Comparison of ENCODE assay signal across 27 cellular contexts in the genomic region with DNA sequence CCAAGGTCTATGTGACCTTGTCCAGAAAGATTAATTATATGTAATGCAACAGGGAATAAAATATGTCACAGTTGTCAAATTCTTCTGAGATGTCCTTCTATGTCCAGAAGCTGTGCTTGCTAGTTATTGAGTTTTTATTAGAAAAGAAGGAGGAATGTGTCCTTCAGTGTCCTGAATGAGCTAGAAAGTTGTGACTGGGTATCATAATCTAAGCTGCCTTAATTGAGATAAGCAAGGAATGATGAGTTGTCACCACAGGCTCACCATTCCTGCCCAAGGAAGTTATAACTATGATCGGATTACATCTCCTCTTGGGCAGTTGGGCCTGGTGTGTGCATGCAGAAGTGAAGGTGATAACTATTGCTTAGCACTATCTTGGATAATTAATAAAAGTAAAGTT. TPM values are rescaled to one million over a fixed set of nuclear protein-coding genes. Genes with fewer than 3 reads are reported as not detected.
DNase-seq lines count a peak whose midpoint lies in the region; ATAC-seq and TF ChIP-seq lines count a peak whose summit lies in the region.
"Had no signal": no experiment of that assay in that cellular context is flagged by ENCODE, and none has a peak within 500 bp of the region (broad histone marks: within the 10 kb centered on the region; RNA-seq: fewer than 3 reads in every experiment).

No MANE protein-coding gene starts in this region.

- H3K4me3 Mint-ChIP-seq in activated T-cell treated with anti-CD3 and anti-CD28 coated beads, Interleukin-2, amount 50 U/mL, for 72 hours: no peak overlapping the region
- H3K4me3 Mint-ChIP-seq in activated CD8-positive, alpha-beta memory T cell treated with anti-CD3 and anti-CD28 coated beads, Interleukin-2, amount 10 ng/mL, durations not matched to agents 7 days and 5 days: no peak overlapping the region
- H3K4me3 Mint-ChIP-seq: CD4-positive, CD25-positive, alpha-beta regulatory T cell; GM23338; H9 had no signal

- H3K36me3 ChIP-seq in IMR-90 (ENCODE audit: control insufficient read depth, insufficient read depth, low read length): no peaks in the 10 kb centered on the region
- no peaks in the 10 kb centered on the region for H3K36me3 ChIP-seq in mesenchymal stem cell (ENCODE audit: control insufficient read depth in 1 of 2, insufficient read depth in 2 of 2, low read depth in 1 of 2, low read length in 2 of 2)
- H3K36me3 ChIP-seq in prostate gland: no peaks in the 10 kb centered on the region
- H3K36me3 ChIP-seq: BLaER1 had no signal

- DNase-seq in A172 (ENCODE audit: low spot score) (peak; percentile 21), IMR-90 (no peak), mesenchymal stem cell (peak; percentile 15), prostate gland (ENCODE audit: low spot score) (no peak), activated gamma-delta T cell treated with Interleukin-2 at 50 U/mL for 16 hours (no peak)
- DNase-seq in activated T-cell treated with anti-CD3 and anti-CD28 coated beads, Interleukin-2, amount 50 U/mL, for 72 hours: no peak
- DNase-seq in activated CD8-positive, alpha-beta memory T cell treated with anti-CD3 and anti-CD28 coated beads, Interleukin-2, amount 10 ng/mL, durations not matched to agents 7 days and 5 days: no peak
- DNase-seq: 8988T; CD4-positive, CD25-positive, alpha-beta regulatory T cell; DMS153; DND-41; H9; Kasumi-1; MV-4-11; NCI-H1105; NCI-H1930; NCI-H2107; NCI-H446; NCI-H524 treated with DMSO at 0.1 percent for 48 hours; NCI-H774 had no signal

- CTCF ChIA-PET in IMR-90 (lab: Yijun Ruan, JAX): interaction anchor here (1.3 kb wide), 2 partner anchors 11 to 13 kb away, joined by 5 to 7 read pairs; no protein-coding TSS in a partner anchor
- CTCF ChIA-PET in activated CD8-positive, alpha-beta memory T cell treated with anti-CD3 and anti-CD28 coated beads, Interleukin-2, amount 10 ng/mL, durations not matched to agents 7 days and 5 days (lab: Charles Lee): no interaction called here

- H3K27ac ChIP-seq in IMR-90 (ENCODE audit: insufficient read depth, low read length): no peak overlapping the region
- H3K27ac ChIP-seq in VCaP: peak overlapping the region; percentile 92
- H3K27ac ChIP-seq in mesenchymal stem cell (ENCODE audit: low read length, poor library complexity, severe bottlenecking): no peak overlapping the region
- H3K27ac ChIP-seq in prostate gland: no peak overlapping the region
- H3K27ac ChIP-seq: BLaER1 had no signal

- TF ChIP-seq RAD21 in IMR-90 (IDR thresholded peaks at IDR 0.05; ENCODE audit: low read length): no peak

- in situ Hi-C loops in IMR-90 (cut with MboI; ENCODE audit: low sequenced_read_pairs): no loop called here

- peak overlapping the region; percentile 65; the same call in 1 of the 2 replicates for H2BK120ac ChIP-seq in IMR-90 (ENCODE audit: low read depth, low read length)
- H2BK120ac ChIP-seq in mesenchymal stem cell (ENCODE audit: low read depth, low read length): no peak overlapping the region

- H3K14ac ChIP-seq in IMR-90 (replicated peaks; ENCODE audit: low read depth, low read length) (0 out of 2 replicates have a peak overlapping the region, but pooled peaks have one; percentile 64), mesenchymal stem cell (ENCODE audit: low read length in 2 of 2) (no peak overlapping the region)

- TF ChIP-seq CTCF in IMR-90 (conservative IDR thresholded peaks at IDR 0.05; ENCODE audit: low read depth, low read length) (no peak), VCaP (conservative IDR thresholded peaks at IDR 0.05) (no peak), prostate gland (IDR thresholded peaks at IDR 0.05) (no peak)

- H4K8ac ChIP-seq in IMR-90 (ENCODE audit: low read depth in 2 of 2, low read length in 2 of 2): no peak overlapping the region
- no peak overlapping the region for H4K8ac ChIP-seq in mesenchymal stem cell (ENCODE audit: low read length)

- POLR2A ChIA-PET in IMR-90 (lab: Charles Lee; ENCODE audit: unreplicated experiment): no interaction called here

- peak overlapping the region; percentile 58; the same call in 1 of the 2 replicates for H3K4ac ChIP-seq in IMR-90 (ENCODE audit: low read depth, low read length)
- H3K4ac ChIP-seq in mesenchymal stem cell (ENCODE audit: low read depth in 1 of 2, low read length in 2 of 2): no peak overlapping the region

- H2AFZ ChIP-seq in IMR-90 (replicated peaks; ENCODE audit: low read length, poor library complexity) (no peak overlapping the region), mesenchymal stem cell (ENCODE audit: low read depth, low read length) (no peak overlapping the region)
- H2AFZ ChIP-seq: GM23338 had no signal

- BruUV-seq in IMR-90 (replicated peaks; lab: Mats Ljungman, UMichigan): no TSS peak

- no peak overlapping the region for H2AK9ac ChIP-seq in IMR-90 (replicated peaks; ENCODE audit: low read depth, low read length, poor library complexity)

- no peak overlapping the region for H4K5ac ChIP-seq in IMR-90 (ENCODE audit: low read depth, low read length)

- no peaks in the 10 kb centered on the region for H3K27me3 Mint-ChIP-seq in activated T-cell treated with anti-CD3 and anti-CD28 coated beads, Interleukin-2, amount 50 U/mL, for 72 hours (ENCODE audit: low read depth)
- H3K27me3 Mint-ChIP-seq in activated CD8-positive, alpha-beta memory T cell treated with anti-CD3 and anti-CD28 coated beads, Interleukin-2, amount 10 ng/mL, durations not matched to agents 7 days and 5 days: peaks cover 25% of the 10 kb centered on the region

- peak overlapping the region; percentile 39; the same call in 1 of the 2 replicates for H3K18ac ChIP-seq in IMR-90 (ENCODE audit: low read depth, low read length)
- H3K18ac ChIP-seq in mesenchymal stem cell (ENCODE audit: low read depth in 1 of 2, low read length in 2 of 2): no peak overlapping the region

- no peaks in the 10 kb centered on the region; the same call in 1 of the 2 replicates for H3K9me1 ChIP-seq in IMR-90 (ENCODE audit: insufficient read depth, low read length)

- H2BK15ac ChIP-seq in IMR-90 (ENCODE audit: low read depth, low read length) (0 out of 3 replicates have a peak overlapping the region, but pooled peaks have one; percentile 64), mesenchymal stem cell (ENCODE audit: low read depth, poor library complexity, severe bottlenecking) (no peak overlapping the region)

- TF ChIP-seq POLR2A in IMR-90 (IDR thresholded peaks at IDR 0.05; ENCODE audit: low read depth, low read length) (no peak), prostate gland (IDR thresholded peaks at IDR 0.05) (no peak)

- H3K79me1 ChIP-seq in IMR-90 (ENCODE audit: low read depth in 1 of 2, low read length in 2 of 2) (no peaks in the 10 kb centered on the region), mesenchymal stem cell (replicated peaks; ENCODE audit: low read length, poor library complexity, severe bottlenecking) (no peaks in the 10 kb centered on the region)

- no peaks in the 10 kb centered on the region for H3K36me3 Mint-ChIP-seq in activated T-cell treated with anti-CD3 and anti-CD28 coated beads, Interleukin-2, amount 50 U/mL, for 72 hours (ENCODE audit: insufficient read depth in 2 of 2)
- no peaks in the 10 kb centered on the region for H3K36me3 Mint-ChIP-seq in activated CD8-positive, alpha-beta memory T cell treated with anti-CD3 and anti-CD28 coated beads, Interleukin-2, amount 10 ng/mL, durations not matched to agents 7 days and 5 days
- H3K36me3 Mint-ChIP-seq: CD4-positive, CD25-positive, alpha-beta regulatory T cell had no signal

- intact Hi-C loops in IMR-90 (cut with micrococcal nuclease): no loop called here
- intact Hi-C loops in prostate gland (cut with DNase I): no loop called here

- no peak for ATAC-seq in IMR-90 (ENCODE audit: low read depth)
- no peak for ATAC-seq in activated T-cell treated with anti-CD3 and anti-CD28 coated beads, Interleukin-2, amount 50 U/mL, for 72 hours (replicated peaks in 1 of 2)
- ATAC-seq in activated CD8-positive, alpha-beta memory T cell treated with anti-CD3 and anti-CD28 coated beads, Interleukin-2, amount 10 ng/mL, durations not matched to agents 7 days and 5 days: no peak
- ATAC-seq: GM23338, Right ventricle myocardium inferior had no signal

- peaks cover 13% of the 10 kb centered on the region for H3K4me1 ChIP-seq in IMR-90 (ENCODE audit: control insufficient read depth, insufficient read depth, low read length)
- no peaks in the 10 kb centered on the region for H3K4me1 ChIP-seq in mesenchymal stem cell (ENCODE audit: control insufficient read depth, insufficient read depth, low read depth, low read length)
- no peaks in the 10 kb centered on the region for H3K4me1 ChIP-seq in prostate gland (replicated peaks)
- H3K4me1 ChIP-seq: BLaER1 had no signal

- H3K4me3 ChIP-seq in IMR-90 (ENCODE audit: insufficient read depth, low read depth, low read length) (no peak overlapping the region), mesenchymal stem cell (ENCODE audit: insufficient read depth in 1 of 2, low read depth in 1 of 2, low read length in 2 of 2) (no peak overlapping the region), prostate gland (no peak overlapping the region)
- H3K4me3 ChIP-seq: BLaER1, GM23338 had no signal

- peak overlapping the region; percentile 13; the same call in 1 of the 2 replicates for H2BK20ac ChIP-seq in IMR-90 (ENCODE audit: low read depth, low read length)

- no peaks in the 10 kb centered on the region for H3K9me3 Mint-ChIP-seq in activated T-cell treated with anti-CD3 and anti-CD28 coated beads, Interleukin-2, amount 50 U/mL, for 72 hours
- H3K9me3 Mint-ChIP-seq in activated CD8-positive, alpha-beta memory T cell treated with anti-CD3 and anti-CD28 coated beads, Interleukin-2, amount 10 ng/mL, durations not matched to agents 7 days and 5 days (ENCODE audit: low read depth): no peaks in the 10 kb centered on the region
- H3K9me3 Mint-ChIP-seq: CD4-positive, CD25-positive, alpha-beta regulatory T cell; GM23338; H9 had no signal

- H3K27me3 ChIP-seq in IMR-90 (ENCODE audit: control insufficient read depth, insufficient read depth, low read length) (no peaks in the 10 kb centered on the region), mesenchymal stem cell (ENCODE audit: control insufficient read depth in 1 of 2, insufficient read depth in 1 of 2, low read length in 2 of 2) (no peaks in the 10 kb centered on the region), prostate gland (replicated peaks; ENCODE audit: insufficient read depth) (no peaks in the 10 kb centered on the region)
- H3K27me3 ChIP-seq: BLaER1 had no signal

- H2AK5ac ChIP-seq in IMR-90 (ENCODE audit: low read depth, low read length) (no peak overlapping the region), mesenchymal stem cell (ENCODE audit: low read length, severe bottlenecking) (no peak overlapping the region)

- no peaks in the 10 kb centered on the region for H3K9me3 ChIP-seq in IMR-90 (ENCODE audit: control insufficient read depth, insufficient read depth, low read length)
- H3K9me3 ChIP-seq in mesenchymal stem cell (ENCODE audit: control insufficient read depth, low read length): no peaks in the 10 kb centered on the region
- H3K9me3 ChIP-seq in prostate gland: no peaks in the 10 kb centered on the region

- H2BK5ac ChIP-seq in IMR-90 (ENCODE audit: low read depth, low read length, poor library complexity, severe bottlenecking) (peak overlapping the region; percentile 11), mesenchymal stem cell (ENCODE audit: low read depth, low read length, poor library complexity, severe bottlenecking) (no peak overlapping the region)

- H3K4me1 Mint-ChIP-seq in activated T-cell treated with anti-CD3 and anti-CD28 coated beads, Interleukin-2, amount 50 U/mL, for 72 hours (ENCODE audit: low read depth): peaks cover 6% of the 10 kb centered on the region
- peaks cover 5% of the 10 kb centered on the region for H3K4me1 Mint-ChIP-seq in activated CD8-positive, alpha-beta memory T cell treated with anti-CD3 and anti-CD28 coated beads, Interleukin-2, amount 10 ng/mL, durations not matched to agents 7 days and 5 days
- H3K4me1 Mint-ChIP-seq: CD4-positive, CD25-positive, alpha-beta regulatory T cell had no signal

- no peaks in the 10 kb centered on the region for H4K20me1 ChIP-seq in IMR-90 (ENCODE audit: insufficient read depth, low read length)
- H4K20me1 ChIP-seq: BLaER1 had no signal

- no peak overlapping the region for H3K56ac ChIP-seq in IMR-90 (ENCODE audit: extremely low read depth, insufficient read depth, low read length)

- WGBS in IMR-90 (ENCODE audit: extremely low coverage in 2 of 2, insufficient read length in 1 of 2), 2 experiments: no CpG with 5 or more reads among the region's 1 CpG
- WGBS in mesenchymal stem cell: 60% methylated on average over 1 of the region's 1 CpG
- WGBS in prostate gland: 82% methylated on average over 1 of the region's 1 CpG

- H3K9ac ChIP-seq in IMR-90 (ENCODE audit: low read depth, low read length) (no peak overlapping the region), mesenchymal stem cell (ENCODE audit: low read length) (no peak overlapping the region)
- H3K9ac ChIP-seq: BLaER1 had no signal

- H3K27ac Mint-ChIP-seq in activated T-cell treated with anti-CD3 and anti-CD28 coated beads, Interleukin-2, amount 50 U/mL, for 72 hours: no peak overlapping the region
- no peak overlapping the region for H3K27ac Mint-ChIP-seq in activated CD8-positive, alpha-beta memory T cell treated with anti-CD3 and anti-CD28 coated beads, Interleukin-2, amount 10 ng/mL, durations not matched to agents 7 days and 5 days
- H3K27ac Mint-ChIP-seq: CD4-positive, CD25-positive, alpha-beta regulatory T cell; GM23338; H9 had no signal

- H2BK12ac ChIP-seq in mesenchymal stem cell (ENCODE audit: low read length in 2 of 2): no peak overlapping the region

- H3K23ac ChIP-seq in IMR-90 (ENCODE audit: low read depth, low read length) (no peak overlapping the region), mesenchymal stem cell (ENCODE audit: low read length in 2 of 2) (no peak overlapping the region)

- H4K91ac ChIP-seq in IMR-90 (ENCODE audit: insufficient read depth, low read depth, low read length) (no peak overlapping the region; the same call in 1 of the 2 replicates), mesenchymal stem cell (ENCODE audit: low read length) (no peak overlapping the region)

- dilution Hi-C loops in IMR-90 (cut with HindIII; ENCODE audit: low sequenced_read_pairs, unreplicated experiment): no loop called here

- no peak overlapping the region; the same call in 1 of the 2 replicates for H3K4me2 ChIP-seq in IMR-90 (ENCODE audit: low read depth, low read length)
- H3K4me2 ChIP-seq in mesenchymal stem cell (ENCODE audit: low read length, poor library complexity, severe bottlenecking): no peak overlapping the region
- H3K4me2 ChIP-seq: BLaER1, GM23338 had no signal

RNA-seq across cellular contexts. Expression of gene ARL14, which starts 21.8 kb away (rescaled TPM):
- 0.21 and 0.43 TPM in 2 replicates for total RNA-seq in A172 (2014; rRNA removed; shearing (Covaris generic))
- total RNA-seq in IMR-90 (2012; rRNA removed): under 0.01 and 0.18 TPM in 2 replicates
- polyA plus RNA-seq in IMR-90 (2012; rRNA removed): 0.15 TPM in 1 of 2 replicates, not detected in the other
- polyA plus RNA-seq in IMR-90 (2012; cell fraction: cytosol; rRNA removed): not detected in 2 replicates
- polyA plus RNA-seq in IMR-90 (2012; cell fraction: nucleus; rRNA removed; ENCODE audit: low replicate concordance): not detected in 2 replicates
- 0.03 TPM for polyA plus RNA-seq in mesenchymal stem cell (2013, experiment 1 of 2)
- not detected for polyA plus RNA-seq in mesenchymal stem cell (2013, experiment 2 of 2)
- not detected for total RNA-seq in prostate gland
- total RNA-seq in activated T-cell treated with anti-CD3 and anti-CD28 coated beads, Interleukin-2, amount 50 U/mL, for 72 hours: not detected
- total RNA-seq in activated CD8-positive, alpha-beta memory T cell treated with anti-CD3 and anti-CD28 coated beads, Interleukin-2, amount 10 ng/mL, durations not matched to agents 7 days and 5 days: not detected
- total RNA-seq: CD4-positive, CD25-positive, alpha-beta regulatory T cell; G401; GM23338; H9; Right ventricle myocardium inferior; RPMI7951; SK-MEL-5 had no signal
- polyA plus RNA-seq: CD4-positive, CD25-positive, alpha-beta regulatory T cell; GM23338 had no signal

RNA-seq across cellular contexts. Expression of gene PPM1L, which starts 57.2 kb away (rescaled TPM):
- total RNA-seq in A172 (2014; rRNA removed; shearing (Covaris generic)): 0.41 and 1.4 TPM in 2 replicates
- total RNA-seq in IMR-90 (2012; rRNA removed) (0.18 and 0.28 TPM in 2 replicates), prostate gland (10 to 100 TPM; 23.6 to 27.0 TPM)
- 0.09 and 0.14 TPM in 2 replicates for polyA plus RNA-seq in IMR-90 (2012; rRNA removed)
- polyA plus RNA-seq in IMR-90 (2012; cell fraction: cytosol; rRNA removed): 0.02 and 0.09 TPM in 2 replicates
- 0.03 and 0.06 TPM in 2 replicates for polyA plus RNA-seq in IMR-90 (2012; cell fraction: nucleus; rRNA removed; ENCODE audit: low replicate concordance)
- polyA plus RNA-seq in mesenchymal stem cell (2013, experiment 1 of 2): 0.95 TPM
- 0.81 TPM for polyA plus RNA-seq in mesenchymal stem cell (2013, experiment 2 of 2)
- 1 to 10 TPM; 6.4 to 7.8 TPM for total RNA-seq in activated T-cell treated with anti-CD3 and anti-CD28 coated beads, Interleukin-2, amount 50 U/mL, for 72 hours
- 1 to 10 TPM; 5.0 to 8.3 TPM for total RNA-seq in activated CD8-positive, alpha-beta memory T cell treated with anti-CD3 and anti-CD28 coated beads, Interleukin-2, amount 10 ng/mL, durations not matched to agents 7 days and 5 days

Comparison
In these comparisons a context has a peak if more than half of its experiments do, and no peak if none do; other contexts are left out.
1. DNase-seq: peak in A172 (single experiment) and mesenchymal stem cell (single experiment); none in IMR-90 (single experiment), prostate gland (single experiment), activated gamma-delta T cell treated with Interleukin-2 at 50 U/mL for 16 hours (single experiment), activated T-cell treated with anti-CD3 and anti-CD28 coated beads, Interleukin-2, amount 50 U/mL, for 72 hours (0 of 2) and activated CD8-positive, alpha-beta memory T cell treated with anti-CD3 and anti-CD28 coated beads, Interleukin-2, amount 10 ng/mL, durations not matched to agents 7 days and 5 days (single experiment).